8 cellular contexts compared by ENCODE assay signal in the genomic region with DNA sequence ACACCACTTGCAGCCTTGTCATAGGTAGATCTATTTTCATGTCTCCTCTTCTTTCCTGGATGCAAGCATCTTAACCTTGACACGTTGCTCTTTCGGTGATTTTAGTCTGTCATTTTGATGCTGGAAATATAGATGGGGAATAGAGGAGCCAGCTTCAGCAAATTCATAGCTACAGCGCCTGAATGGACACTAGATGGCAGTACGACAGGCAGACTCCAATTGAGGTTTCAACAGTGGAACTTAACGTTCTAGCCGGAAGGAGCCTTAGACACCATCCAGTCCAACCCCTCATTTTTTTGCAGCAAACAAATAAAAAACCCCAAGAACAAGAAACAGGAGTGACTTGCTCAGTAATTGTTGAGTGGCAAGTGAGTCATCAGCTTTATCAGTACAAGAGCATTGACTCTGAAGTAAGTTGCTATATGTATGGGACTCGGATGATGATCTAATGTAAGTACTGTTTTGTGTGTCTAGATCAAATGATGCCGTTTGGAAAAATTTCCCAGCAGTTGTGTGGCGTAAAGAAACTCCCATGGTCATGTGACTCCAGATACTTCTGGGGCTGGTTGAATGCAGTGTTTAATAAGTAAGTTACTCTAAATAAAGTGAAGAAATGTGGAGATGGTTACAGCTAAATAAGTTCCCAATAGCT. TPM values are rescaled to one million over a fixed set of nuclear protein-coding genes. Genes with fewer than 3 reads are reported as not detected.
DNase-seq lines count a peak whose midpoint lies in the region; ATAC-seq, FAIRE-seq and TF ChIP-seq lines count a peak whose summit lies in the region.

No MANE protein-coding gene starts in this region.

- H3K27me3 ChIP-seq in GM12878 (replicated peaks in 1 of 2; ENCODE audit: control insufficient read depth in 2 of 2, insufficient read depth in 2 of 2, low read length in 1 of 2) (no peaks in the 10 kb centered on the region), smooth muscle cell (ENCODE audit: low read depth) (no peaks in the 10 kb centered on the region)

- H4K20me1 ChIP-seq in GM12878 (ENCODE audit: control insufficient read depth, insufficient read depth) (no peaks in the 10 kb centered on the region; the same call in 1 of the 2 replicates), smooth muscle cell (ENCODE audit: low read depth) (no peaks in the 10 kb centered on the region)

- no peak for TF ChIP-seq POLR2A in GM12878 (IDR thresholded peaks at IDR 0.05; ENCODE audit: low read depth, low read length)

- H3K36me3 Mint-ChIP-seq in immature natural killer cell = peaks cover 3 to 10% (median 5%) of the 10 kb centered on the region in 3 donors

- CTCF ChIA-PET in GM12878 (lab: Yijun Ruan, JAX) = interaction anchor here (0.6 to 3.7 kb wide), 50 partner anchors 9 to 539 kb away, joined by 3 to 39 read pairs (median 4); a partner anchor contains a TSS

- WGBS in GM12878 (ENCODE audit: insufficient coverage, insufficient replicate concordance, low lambda C conversion rate, missing lambda C conversion rate) = 1% methylated on average over 9 of the region's 9 CpGs
- WGBS in smooth muscle cell (ENCODE audit: low lambda C conversion rate) = 7% methylated on average over 9 of the region's 9 CpGs

- TF ChIP-seq EP300 in GM12878 (IDR thresholded peaks at IDR 0.05; ENCODE audit: borderline replicate concordance in 1 of 2, control insufficient read depth in 1 of 2, low read depth in 2 of 2, low read length in 2 of 2) = peak in 1 of 2 experiments; percentile 52; a peak in 1 of 4 replicates

- H3K79me2 ChIP-seq in GM12878 (ENCODE audit: control insufficient read depth, insufficient read depth, low read length) (peaks cover 9% of the 10 kb centered on the region), smooth muscle cell (ENCODE audit: low read depth) (peaks cover 8% of the 10 kb centered on the region)

- H3K4me1 Mint-ChIP-seq in immature natural killer cell = peaks cover 0 to 24% of the 10 kb centered on the region in 2 donors

- no peaks in the 10 kb centered on the region for H3K9me3 Mint-ChIP-seq in immature natural killer cell

- peak; percentile 54 for TF ChIP-seq RAD21 in GM12878 (IDR thresholded peaks at IDR 0.05; ENCODE audit: insufficient read depth, low read depth, low read length)

- H3K4me3 ChIP-seq in GM12878 = peak overlapping the region; percentile 47; the same call in 1 of the 2 replicates
- H3K4me3 ChIP-seq in smooth muscle cell = peak overlapping the region; percentile 27

- H3K27me3 Mint-ChIP-seq in immature natural killer cell (ENCODE audit: low read depth in 3 of 3) = peaks cover 0 to 3% (median 2%) of the 10 kb centered on the region in 3 donors

- POLR2A ChIA-PET in GM12878 (lab: Charles Lee) = interaction anchor here (0.7 to 1.9 kb wide), 4 partner anchors 9 to 56 kb away, joined by 3 to 6 read pairs (median 5); a partner anchor contains a TSS

- SMC1A ChIA-PET in GM12878 (lab: Charles Lee; ENCODE audit: uncharacterized antibody, unreplicated experiment) = interaction anchor here (0.7 to 3.3 kb wide), 26 partner anchors 9 to 564 kb away, joined by 3 to 19 read pairs (median 6); a partner anchor contains a TSS

- no peaks in the 10 kb centered on the region for H3F3A ChIP-seq in smooth muscle cell (ENCODE audit: low read depth)

- H3K36me3 ChIP-seq in GM12878 (ENCODE audit: control insufficient read depth in 2 of 2, insufficient read depth in 2 of 2, low read length in 1 of 2) = peaks cover 0 to 9% of the 10 kb centered on the region in 2 experiments; a peak in 2 of 4 replicates
- H3K36me3 ChIP-seq in smooth muscle cell (ENCODE audit: low read depth) = no peaks in the 10 kb centered on the region

- TF ChIP-seq CTCF in GM12878 (IDR thresholded peaks at IDR 0.05 in 2 of 3, conservative IDR thresholded peaks at IDR 0.05 in 1 of 3; ENCODE audit: control insufficient read depth in 2 of 3, extremely low read depth in 1 of 3, insufficient read depth in 1 of 3, low read depth in 3 of 3, low read length in 3 of 3) (peak; percentile 86 to 97 (median 89)), smooth muscle cell (IDR thresholded peaks at IDR 0.05; ENCODE audit: borderline replicate concordance, insufficient read depth, poor library complexity, severe bottlenecking) (peak; percentile 80)

- ATAC-seq in GM18498 (IDR thresholded peaks at IDR 0.05; ENCODE audit: unreplicated experiment) = peak; percentile 88
- peak; percentile 92 for ATAC-seq in HG02938 (IDR thresholded peaks at IDR 0.05; ENCODE audit: unreplicated experiment)
- ATAC-seq in GM12878 = peak; percentile 91

- H3K27ac ChIP-seq in GM12878 (ENCODE audit: control insufficient read depth, insufficient read depth) (peak overlapping the region; percentile 77), smooth muscle cell (ENCODE audit: low read depth) (peak overlapping the region; percentile 94)

- RAD21 ChIA-PET in GM12878 (lab: Charles Lee; ENCODE audit: unreplicated experiment) = interaction anchor here (0.6 to 2.9 kb wide), 19 partner anchors 9 to 698 kb away, joined by 3 to 16 read pairs (median 4); a partner anchor contains a TSS

- no peak overlapping the region; the same call in 1 of the 2 replicates for H3K9ac ChIP-seq in GM12878 (ENCODE audit: control insufficient read depth, insufficient read depth, low read length)
- peak overlapping the region; percentile 78 for H3K9ac ChIP-seq in smooth muscle cell (ENCODE audit: low read depth)

- no peak overlapping the region for H3K4me3 Mint-ChIP-seq in immature natural killer cell

- BruUV-seq in GM12878 (replicated peaks; lab: Mats Ljungman, UMichigan) = no TSS peak

- intact Hi-C loops in GM12878 (cut with micrococcal nuclease; ENCODE audit: unreplicated experiment) = loop anchor here (1.0 to 2.0 kb wide), 2 partner anchors 76 to 211 kb away; a partner anchor contains a TSS

- H3K4me2 ChIP-seq in GM12878 (ENCODE audit: control insufficient read depth, insufficient read depth) (peak overlapping the region; percentile 75), smooth muscle cell (peak overlapping the region; percentile 49)

- H2AFZ ChIP-seq in GM12878 (ENCODE audit: control insufficient read depth, low read depth, low read length) = peak overlapping the region; percentile 37
- H2AFZ ChIP-seq in smooth muscle cell (ENCODE audit: low read depth) = peak overlapping the region; percentile 28

- in situ Hi-C loops in GM12878 (cut with MboI) = loop anchor here (5.0 kb wide), 1 partner anchor 206 kb away; no protein-coding TSS in a partner anchor

- no peak overlapping the region for H3K27ac Mint-ChIP-seq in immature natural killer cell

- H3K4me1 ChIP-seq in GM12878 (ENCODE audit: control insufficient read depth, insufficient read depth, low read length) (peaks cover 27% of the 10 kb centered on the region), smooth muscle cell (ENCODE audit: low read depth) (no peaks in the 10 kb centered on the region)

- FAIRE-seq in GM12878 (lab: Jason Lieb, UNC) = peak; percentile 94

- H3K9me3 ChIP-seq in GM12878 (replicated peaks; ENCODE audit: control insufficient read depth, insufficient read depth, low read length) (no peaks in the 10 kb centered on the region), smooth muscle cell (replicated peaks; ENCODE audit: low read depth) (no peaks in the 10 kb centered on the region)

- DNase-seq in A172 (ENCODE audit: low spot score) = peak; percentile 86
- DNase-seq in NCI-H187 (lab: John Stamatoyannopoulos, UW) = peak; percentile 22 to 23
- DNase-seq in T-helper 22 cell (ENCODE audit: low read depth) = peak; percentile 58
- DNase-seq in GM12878 (ENCODE audit: low read depth, low spot score) = peak; percentile 82
- peak; percentile 74 to 84 (median 76) for DNase-seq in immature natural killer cell
- no peak for DNase-seq in smooth muscle cell (lab: John Stamatoyannopoulos, UW; ENCODE audit: unreplicated experiment)

RNA-seq across cellular contexts. Expression of a gene that starts 9.0 kb away (rescaled TPM):
- 2.3 and 3.5 TPM in 2 replicates for total RNA-seq in A172 (2014; rRNA removed; shearing (Covaris generic))
- total RNA-seq in GM12878 (2013; cell fraction: nucleolus; rRNA removed) = 38.7 and 40.8 TPM in 2 replicates
- total RNA-seq in GM12878 (2014; rRNA removed) (9.5 and 11.3 TPM in 2 replicates), GM12878 (2014; rRNA removed; fragmentation: Illumina TruSeq; extraction: Trizol) (11.9 TPM in 2 replicates), GM12878 (2021) (21.4 and 22.5 TPM in 2 replicates), smooth muscle cell (1.6 and 14.5 TPM in 2 replicates)
- polyA plus RNA-seq in GM12878 (2011; ENCODE audit: low read depth) = 10.8 TPM
- polyA plus RNA-seq in GM12878 (2011; rRNA removed) (33.8 and 34.9 TPM in 2 replicates), GM12878 (2014; fragmentation: Illumina TruSeq; extraction: Trizol) (11.9 and 14.5 TPM in 2 replicates), GM12878 (2014; fragmentation: Nextera tagmentation; extraction: Ambion mirVana) (10 to 100 TPM; 63.7 to 76.3 TPM), GM12878 (2014; rRNA removed) (17.2 and 20.9 TPM in 2 replicates), GM12878 (2016; fragmentation: Nextera tagmentation; extraction: Ambion mirVana) (10 to 100 TPM; 34.1 to 35.8 TPM), immature natural killer cell (10 to 100 TPM; 13.6 to 20.9 (median 20.0) TPM), smooth muscle cell (5.7 and 8.5 TPM in 2 replicates)
- polyA plus RNA-seq in GM12878 (2011; cell fraction: cytosol; rRNA removed) = 20.5 and 26.7 TPM in 2 replicates
- polyA plus RNA-seq in GM12878 (2011; cell fraction: nucleus; rRNA removed) = 15.8 and 17.5 TPM in 2 replicates
- polyA plus RNA-seq in GM12878 (2012) = 16.0 and 19.3 TPM in 2 replicates
- 14.7 and 20.0 TPM in 2 replicates for polyA minus RNA-seq in GM12878 (2011; rRNA and poly(A)+ RNA removed)
- 6.4 and 6.9 TPM in 2 replicates for polyA minus RNA-seq in GM12878 (2011; cell fraction: cytosol; rRNA and poly(A)+ RNA removed)
- 11.1 and 18.5 TPM in 2 replicates for polyA minus RNA-seq in GM12878 (2011; cell fraction: nucleus; rRNA and poly(A)+ RNA removed)

RNA-seq across cellular contexts. Expression of a gene that starts 9.1 kb away (rescaled TPM):
- 3.3 and 3.7 TPM in 2 replicates for total RNA-seq in A172 (2014; rRNA removed; shearing (Covaris generic))
- total RNA-seq in GM12878 (2013; cell fraction: nucleolus; rRNA removed) = 18.0 and 18.5 TPM in 2 replicates
- total RNA-seq in GM12878 (2014; rRNA removed) = 13.3 and 15.9 TPM in 2 replicates
- total RNA-seq in GM12878 (2014; rRNA removed; fragmentation: Illumina TruSeq; extraction: Trizol) = 9.7 and 10.5 TPM in 2 replicates
- 14.1 TPM in 2 replicates for total RNA-seq in GM12878 (2021)
- 5.8 TPM for polyA plus RNA-seq in GM12878 (2011; ENCODE audit: low read depth)
- polyA plus RNA-seq in GM12878 (2011; rRNA removed) = 11.7 and 12.0 TPM in 2 replicates
- 9.8 and 17.0 TPM in 2 replicates for polyA plus RNA-seq in GM12878 (2011; cell fraction: cytosol; rRNA removed)
- polyA plus RNA-seq in GM12878 (2011; cell fraction: nucleus; rRNA removed) = 6.1 and 10.4 TPM in 2 replicates
- polyA plus RNA-seq in GM12878 (2012) = 8.0 and 8.9 TPM in 2 replicates
- polyA plus RNA-seq in GM12878 (2014; fragmentation: Illumina TruSeq; extraction: Trizol) = 13.7 and 16.9 TPM in 2 replicates
- polyA plus RNA-seq in GM12878 (2014; fragmentation: Nextera tagmentation; extraction: Ambion mirVana) = 1 to 10 TPM; 2.6 to 3.0 TPM
- polyA plus RNA-seq in GM12878 (2014; rRNA removed) = 13.4 and 16.3 TPM in 2 replicates
- polyA plus RNA-seq in GM12878 (2016; fragmentation: Nextera tagmentation; extraction: Ambion mirVana) = 10 to 100 TPM; 14.4 to 18.3 TPM
- 7.0 and 8.5 TPM in 2 replicates for polyA minus RNA-seq in GM12878 (2011; rRNA and poly(A)+ RNA removed)
- polyA minus RNA-seq in GM12878 (2011; cell fraction: cytosol; rRNA and poly(A)+ RNA removed) = 5.2 and 5.8 TPM in 2 replicates
- 7.5 and 12.3 TPM in 2 replicates for polyA minus RNA-seq in GM12878 (2011; cell fraction: nucleus; rRNA and poly(A)+ RNA removed)
- polyA plus RNA-seq in immature natural killer cell = 1 to 10 TPM; 2.4 to 6.4 (median 3.5) TPM
- total RNA-seq in smooth muscle cell = 3.5 and 4.2 TPM in 2 replicates
- 3.0 and 4.6 TPM in 2 replicates for polyA plus RNA-seq in smooth muscle cell
